ENCODE assay signal across 28 cellular contexts in the genomic region with DNA sequence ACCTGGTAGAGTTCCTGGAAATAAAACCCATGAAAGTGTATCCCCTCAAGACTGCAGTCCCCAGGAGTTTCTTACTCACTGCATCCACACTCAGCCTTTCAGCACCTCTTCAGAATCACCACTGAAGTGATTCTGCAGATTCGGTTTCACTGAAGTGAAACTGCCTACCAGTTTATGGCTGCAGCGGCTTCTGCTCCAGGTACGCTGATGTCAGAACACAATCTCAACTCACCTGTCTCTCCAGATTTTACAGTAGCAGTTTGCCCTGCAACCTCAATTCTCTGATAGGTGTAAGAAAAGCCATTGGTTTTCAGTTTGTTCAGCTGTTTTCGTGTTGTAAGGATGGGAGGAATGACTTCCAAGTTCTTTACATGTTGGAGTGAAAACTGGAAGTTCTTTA.
"Had no signal": no experiment of that assay in that cellular context is flagged by ENCODE, and none has a peak within 500 bp of the region (broad histone marks: within the 10 kb centered on the region; RNA-seq: fewer than 3 reads in every experiment).

No MANE protein-coding gene starts in this region.

- H3K9ac ChIP-seq: neural progenitor cell, parathyroid adenoma had no signal

- H3K36me3 Mint-ChIP-seq: mesothelial cell of epicardium; stimulated activated memory B cell treated with anti-CD40 and anti-IgM and Interleukin-4, amounts not matched to agents 10 μg/mL and 1 μg/mL and 100 μg/mL, for 72 hours had no signal

- DNase-seq: head of caudate nucleus; hippocampal formation; kidney glomerular epithelial cell; left cardiac atrium; left lung; lower lobe of right lung; mammary epithelial cell; mesenchymal stem cell; naive thymus-derived CD8-positive, alpha-beta T cell; occipital lobe; right lobe of liver; stimulated activated CD4-positive, alpha-beta T cell treated with anti-CD3 and anti-CD28 coated beads, Interleukin-1b, Interleukin-23, amount 100 ng/mL, for 48 hours; stimulated activated CD4-positive, alpha-beta T cell treated with anti-CD3 and anti-CD28 coated beads, Interleukin-2, amount 100 ng/mL, for 48 hours; stimulated activated CD4-positive, alpha-beta T cell treated with anti-CD3 and anti-CD28 coated beads, Interleukin-4, amount 100 ng/mL, for 4 hours; stimulated activated CD8-positive, alpha-beta memory T cell treated with anti-CD3 and anti-CD28 coated beads, Interleukin-4, amount 100 ng/mL, for 48 hours; stimulated activated naive CD4-positive, alpha-beta T cell treated with Interleukin-2 at 50 U/mL for 16 hours; stimulated activated naive CD8-positive, alpha-beta T cell treated with anti-CD3 and anti-CD28 coated beads, Interleukin-15, amount 100 ng/mL, for 72 hours; substantia nigra; upper lobe of left lung had no signal

- H3K27ac ChIP-seq: left lung, lower lobe of right lung, neural progenitor cell, neutrophil, parathyroid adenoma, right atrium auricular region, right lobe of liver, tibial nerve, upper lobe of left lung had no signal

- H3K36me3 ChIP-seq: left lung, lower lobe of right lung, neural progenitor cell, neutrophil, right atrium auricular region, right lobe of liver, tibial nerve, upper lobe of left lung had no signal

- ATAC-seq: left cardiac atrium; left lung; lower lobe of right lung; naive thymus-derived CD8-positive, alpha-beta T cell; right lobe of liver; stimulated activated memory B cell treated with anti-CD40 and anti-IgM and Interleukin-4, amounts not matched to agents 10 μg/mL and 1 μg/mL and 100 μg/mL, for 72 hours; stimulated activated naive CD8-positive, alpha-beta T cell treated with anti-CD3 and anti-CD28 coated beads, Interleukin-15, amount 100 ng/mL, for 72 hours had no signal

- H3K9me3 ChIP-seq: left lung, lower lobe of right lung, neutrophil, right atrium auricular region, right lobe of liver, upper lobe of left lung had no signal

- H3K79me2 ChIP-seq: parathyroid adenoma had no signal

- H3K4me1 Mint-ChIP-seq: mesothelial cell of epicardium; naive thymus-derived CD8-positive, alpha-beta T cell; stimulated activated memory B cell treated with anti-CD40 and anti-IgM and Interleukin-4, amounts not matched to agents 10 μg/mL and 1 μg/mL and 100 μg/mL, for 72 hours; stimulated activated naive CD8-positive, alpha-beta T cell treated with anti-CD3 and anti-CD28 coated beads, Interleukin-15, amount 100 ng/mL, for 72 hours had no signal

- H2AFZ ChIP-seq: neural progenitor cell, parathyroid adenoma had no signal

- H3K4me3 Mint-ChIP-seq: mesothelial cell of epicardium; naive thymus-derived CD8-positive, alpha-beta T cell; nephron; neural progenitor cell; stimulated activated memory B cell treated with anti-CD40 and anti-IgM and Interleukin-4, amounts not matched to agents 10 μg/mL and 1 μg/mL and 100 μg/mL, for 72 hours; stimulated activated naive CD8-positive, alpha-beta T cell treated with anti-CD3 and anti-CD28 coated beads, Interleukin-15, amount 100 ng/mL, for 72 hours had no signal

- H3K4me3 ChIP-seq: left lung, lower lobe of right lung, neural progenitor cell, right atrium auricular region, right lobe of liver, smooth muscle cell, tibial nerve, upper lobe of left lung had no signal

- H3K27ac Mint-ChIP-seq: mesothelial cell of epicardium; nephron; neural progenitor cell; stimulated activated memory B cell treated with anti-CD40 and anti-IgM and Interleukin-4, amounts not matched to agents 10 μg/mL and 1 μg/mL and 100 μg/mL, for 72 hours; stimulated activated naive CD8-positive, alpha-beta T cell treated with anti-CD3 and anti-CD28 coated beads, Interleukin-15, amount 100 ng/mL, for 72 hours had no signal

- H3K4me2 ChIP-seq: neural progenitor cell, smooth muscle cell had no signal

- H3K27me3 ChIP-seq: left lung, neural progenitor cell, right atrium auricular region, right lobe of liver, tibial nerve, upper lobe of left lung had no signal

- H3K4me1 ChIP-seq: left lung, lower lobe of right lung, parathyroid adenoma, right atrium auricular region, right lobe of liver, tibial nerve, upper lobe of left lung had no signal

- H3K9me3 Mint-ChIP-seq: stimulated activated naive CD8-positive, alpha-beta T cell treated with anti-CD3 and anti-CD28 coated beads, Interleukin-15, amount 100 ng/mL, for 72 hours had no signal
